Comparison of ENCODE assay signal across 1 cellular context in genomic region chr14:24051789-24052655, GRCh38.
TF ChIP-seq lines count a peak whose summit lies in the region.

A gene with protein sequence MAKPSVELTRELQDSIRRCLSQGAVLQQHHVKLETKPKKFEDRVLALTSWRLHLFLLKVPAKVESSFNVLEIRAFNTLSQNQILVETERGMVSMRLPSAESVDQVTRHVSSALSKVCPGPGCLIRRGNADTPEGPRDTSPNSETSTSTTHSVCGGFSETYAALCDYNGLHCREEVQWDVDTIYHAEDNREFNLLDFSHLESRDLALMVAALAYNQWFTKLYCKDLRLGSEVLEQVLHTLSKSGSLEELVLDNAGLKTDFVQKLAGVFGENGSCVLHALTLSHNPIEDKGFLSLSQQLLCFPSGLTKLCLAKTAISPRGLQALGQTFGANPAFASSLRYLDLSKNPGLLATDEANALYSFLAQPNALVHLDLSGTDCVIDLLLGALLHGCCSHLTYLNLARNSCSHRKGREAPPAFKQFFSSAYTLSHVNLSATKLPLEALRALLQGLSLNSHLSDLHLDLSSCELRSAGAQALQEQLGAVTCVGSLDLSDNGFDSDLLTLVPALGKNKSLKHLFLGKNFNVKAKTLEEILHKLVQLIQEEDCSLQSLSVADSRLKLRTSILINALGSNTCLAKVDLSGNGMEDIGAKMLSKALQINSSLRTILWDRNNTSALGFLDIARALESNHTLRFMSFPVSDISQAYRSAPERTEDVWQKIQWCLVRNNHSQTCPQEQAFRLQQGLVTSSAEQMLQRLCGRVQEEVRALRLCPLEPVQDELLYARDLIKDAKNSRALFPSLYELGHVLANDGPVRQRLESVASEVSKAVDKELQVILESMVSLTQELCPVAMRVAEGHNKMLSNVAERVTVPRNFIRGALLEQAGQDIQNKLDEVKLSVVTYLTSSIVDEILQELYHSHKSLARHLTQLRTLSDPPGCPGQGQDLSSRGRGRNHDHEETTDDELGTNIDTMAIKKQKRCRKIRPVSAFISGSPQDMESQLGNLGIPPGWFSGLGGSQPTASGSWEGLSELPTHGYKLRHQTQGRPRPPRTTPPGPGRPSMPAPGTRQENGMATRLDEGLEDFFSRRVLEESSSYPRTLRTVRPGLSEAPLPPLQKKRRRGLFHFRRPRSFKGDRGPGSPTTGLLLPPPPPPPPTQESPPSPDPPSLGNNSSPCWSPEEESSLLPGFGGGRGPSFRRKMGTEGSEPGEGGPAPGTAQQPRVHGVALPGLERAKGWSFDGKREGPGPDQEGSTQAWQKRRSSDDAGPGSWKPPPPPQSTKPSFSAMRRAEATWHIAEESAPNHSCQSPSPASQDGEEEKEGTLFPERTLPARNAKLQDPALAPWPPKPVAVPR (N-terminal part only) (plus strand): TSS chr14:24052009. CDS start chr14:24052154, 145 bp downstream.

TF ChIP-seq in SK-N-SH, 30 proteins besides CTCF, POLR2A, EP300 and RAD21 (continued from another document):
- TF ChIP-seq REST (IDR thresholded peaks at IDR 0.05; ENCODE audit: low read depth, low read length) (peak; percentile 96), NRF1 (IDR thresholded peaks at IDR 0.05; ENCODE audit: low read depth, low read length) (peak; percentile 74), MAX (IDR thresholded peaks at IDR 0.05; ENCODE audit: low read depth) (0 out of 2 replicates have a peak, but pooled peaks have one; percentile 32), MXI1 (IDR thresholded peaks at IDR 0.05; ENCODE audit: low read depth, low read length) (peak; percentile 64)
